ENCODE assay signal across 8 cellular contexts in genomic region chr3:51670711-51671089, GRCh38. TPM values are rescaled to one million over a fixed set of nuclear protein-coding genes. Genes with fewer than 3 reads are reported as not detected.
DNase-seq lines count a peak whose midpoint lies in the region; ATAC-seq and TF ChIP-seq lines count a peak whose summit lies in the region.

No MANE protein-coding gene starts in this region.

- 28 to 62% methylated on average over 3 to 7 of the region's 14 CpGs for WGBS in thyroid gland, 2 donors

- H3K9ac ChIP-seq in iPS-20b (ENCODE audit: low read depth, low read length): peak overlapping the region; percentile 80; the same call in 1 of the 2 replicates

- H3K36me3 ChIP-seq in iPS-20b (ENCODE audit: insufficient read depth, low read depth, low read length): no peaks in the 10 kb centered on the region
- H3K36me3 ChIP-seq in thyroid gland: no peaks in the 10 kb centered on the region

- no peak for TF ChIP-seq POLR2A in thyroid gland (IDR thresholded peaks at IDR 0.05)

- intact Hi-C loops in thyroid gland (cut with DNase I): loop anchor here (5.0 kb wide), 1 partner anchor 278 kb away; the partner anchor contains the start of gene RBM15B

- H3K27ac ChIP-seq in iPS-20b (ENCODE audit: low read length) (no peak overlapping the region), thyroid gland (peak overlapping the region in 2 of 3 donors; percentile 93 to 94)

- peaks cover 9% of the 10 kb centered on the region for H3K4me1 ChIP-seq in iPS-20b (ENCODE audit: insufficient read depth, low read length)
- H3K4me1 ChIP-seq in thyroid gland: peaks cover 14 to 52% of the 10 kb centered on the region in 2 donors

- CTCF ChIA-PET in HEK293T (lab: Yijun Ruan, JAX): interaction anchor here (1.3 to 3.5 kb wide), 4 partner anchors 11 to 1055 kb away, joined by 4 to 53 read pairs (median 12); partner anchors contain the start of gene DCAF1

- H3K27me3 ChIP-seq in iPS-20b (ENCODE audit: insufficient read depth, low read length) (peaks cover 9% of the 10 kb centered on the region; the same call in 1 of the 2 replicates), thyroid gland (no peaks in the 10 kb centered on the region)

- H3K4me3 ChIP-seq in WI38 (ENCODE audit: low read depth, low read length) (peak overlapping the region; percentile 87), iPS-20b (ENCODE audit: low read length) (peak overlapping the region; percentile 86), thyroid gland (replicated peaks in 1 of 3) (peak overlapping the region; percentile 84 to 94 (median 84))

- POLR2A ChIA-PET in HEK293T (lab: Yijun Ruan, JAX): interaction anchor here (2.2 to 6.8 kb wide), 2 partner anchors 11 to 170 kb away, joined by 16 to 75 read pairs; partner anchors contain the start of gene DCAF1

- H3K9me3 ChIP-seq in iPS-20b (ENCODE audit: insufficient read depth, low read depth, low read length) (no peaks in the 10 kb centered on the region), thyroid gland (no peaks in the 10 kb centered on the region)

- no peak for TF ChIP-seq CTCF in WI38 (IDR thresholded peaks at IDR 0.05; ENCODE audit: low read depth, low read length)
- no peak for TF ChIP-seq CTCF in thyroid gland (IDR thresholded peaks at IDR 0.05)

- no peak for ATAC-seq in GM21528 (IDR thresholded peaks at IDR 0.05; ENCODE audit: low FRiP score, unreplicated experiment)

- DNase-seq in ELF-1 (ENCODE audit: low read depth, low spot score): peak; percentile 55
- no peak for DNase-seq in HEK293T (ENCODE audit: extremely low spot score)
- no peak for DNase-seq in thyroid gland
- DNase-seq in NCI-H1930 (lab: John Stamatoyannopoulos, UW): no peak
- DNase-seq in GDM1 (lab: John Stamatoyannopoulos, UW): no peak

TF ChIP-seq in HEK293T, 16 proteins besides CTCF, POLR2A, EP300 and RAD21:
- TF ChIP-seq SUZ12 (IDR thresholded peaks at IDR 0.05): no peak
- no peak for TF ChIP-seq FOXA1 (IDR thresholded peaks at IDR 0.05)
- no peak for TF ChIP-seq ARNT (IDR thresholded peaks at IDR 0.05)
- no peak for TF ChIP-seq ZNF384 (IDR thresholded peaks at IDR 0.05)
- TF ChIP-seq L3MBTL2 (conservative IDR thresholded peaks at IDR 0.05): no peak
- TF ChIP-seq LEF1 (IDR thresholded peaks at IDR 0.05; ENCODE audit: borderline replicate concordance): no peak; the same call in 1 of the 2 replicates
- no peak for TF ChIP-seq NFRKB (IDR thresholded peaks at IDR 0.05)
- TF ChIP-seq TARDBP (IDR thresholded peaks at IDR 0.05): peak; percentile 56; the same call in 1 of the 2 replicates
- TF ChIP-seq PKNOX1 (IDR thresholded peaks at IDR 0.05): no peak
- TF ChIP-seq HDGF (IDR thresholded peaks at IDR 0.05; ENCODE audit: borderline replicate concordance): 0 out of 2 replicates have a peak, but pooled peaks have one; percentile 27
- no peak for TF ChIP-seq FOXM1 (IDR thresholded peaks at IDR 0.05; ENCODE audit: borderline replicate concordance)
- TF ChIP-seq ELF4 (IDR thresholded peaks at IDR 0.05): no peak
- no peak for TF ChIP-seq CTBP1 (IDR thresholded peaks at IDR 0.05; ENCODE audit: borderline replicate concordance)

RNA-seq across cellular contexts. Expression of gene TEX264, which starts 0.4 kb away (rescaled TPM):
- 100 to 1,000 TPM in 3 of 4 donors, 10 to 100 TPM in 1; 74.3 to 135 (median 122) TPM for total RNA-seq in thyroid gland

RNA-seq across cellular contexts. Expression of gene GRM2, which starts 36.2 kb away (rescaled TPM):
- total RNA-seq in thyroid gland: under 1 TPM in 3 of 4 donors, not detected in 1; 0.20 to 0.81 (median 0.45) TPM
